Comparison of ENCODE assay signal across 1 cellular context in the genomic region with DNA sequence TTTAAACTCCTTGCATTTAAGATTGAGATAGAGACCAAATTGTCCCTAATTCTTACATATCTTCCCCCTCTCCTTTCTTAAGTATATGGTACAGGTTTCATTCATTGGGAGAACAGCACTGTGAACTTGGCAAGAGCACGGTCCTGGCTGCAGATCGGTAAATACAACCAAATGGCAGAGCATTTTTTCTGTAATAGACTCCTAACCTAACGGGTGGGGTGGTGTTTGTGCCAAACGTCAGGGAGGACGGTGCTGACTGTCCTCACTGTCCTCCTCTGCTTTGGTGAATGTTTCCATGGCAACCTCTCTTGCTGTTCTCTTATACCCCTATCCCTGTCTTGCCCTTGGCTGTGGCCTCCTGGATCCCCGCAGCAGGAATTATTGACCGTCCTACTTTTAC.
TF ChIP-seq lines count a peak whose summit lies in the region.

No MANE protein-coding gene starts in this region.

TF ChIP-seq in HepG2, 621 proteins besides CTCF, POLR2A, EP300 and RAD21:
- TF ChIP-seq, protein P1, sequence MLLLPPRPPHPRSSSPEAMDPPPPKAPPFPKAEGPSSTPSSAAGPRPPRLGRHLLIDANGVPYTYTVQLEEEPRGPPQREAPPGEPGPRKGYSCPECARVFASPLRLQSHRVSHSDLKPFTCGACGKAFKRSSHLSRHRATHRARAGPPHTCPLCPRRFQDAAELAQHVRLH (CRISPR knock-in tag; IDR thresholded peaks at IDR 0.05; ENCODE audit: borderline replicate concordance, low read depth) = no peak
- TF ChIP-seq ZFP36L1 (CRISPR knock-in tag; IDR thresholded peaks at IDR 0.05) (no peak), ZMAT3 (CRISPR knock-in tag; conservative IDR thresholded peaks at IDR 0.05) (no peak), GABPA (IDR thresholded peaks at IDR 0.05; ENCODE audit: low read depth, low read length) (no peak), GABPA (CRISPR knock-in tag; IDR thresholded peaks at IDR 0.05; ENCODE audit: low read depth) (no peak), ZBTB38 (CRISPR knock-in tag; IDR thresholded peaks at IDR 0.05) (no peak)
